2 cellular contexts compared by ENCODE assay signal in the genomic region with DNA sequence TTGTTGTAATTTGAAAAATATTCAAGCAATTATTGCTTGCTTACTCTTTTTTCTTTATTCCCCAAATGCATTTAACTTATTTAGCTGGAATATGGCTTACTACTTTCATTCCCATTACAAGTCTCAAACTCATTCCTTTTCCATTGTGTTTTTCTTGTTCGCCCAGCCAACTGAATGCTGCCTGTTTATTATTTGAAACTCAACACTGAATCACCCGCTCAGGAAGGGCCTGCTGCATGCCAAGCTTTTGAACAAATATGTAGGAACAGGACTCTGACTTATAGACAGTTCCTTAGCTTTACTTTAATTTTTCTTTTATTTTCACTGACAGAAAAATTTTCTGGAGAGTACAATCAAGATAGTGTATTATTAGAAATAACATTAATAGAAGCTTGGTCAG.
TF ChIP-seq lines count a peak whose summit lies in the region.

No MANE protein-coding gene starts in this region.

TF ChIP-seq in GM23338, 12 proteins besides CTCF, POLR2A, EP300 and RAD21:
- TF ChIP-seq STAT1 (IDR thresholded peaks at IDR 0.05; ENCODE audit: unreplicated experiment) (no peak), ZNF331 (CRISPR knock-in tag; IDR thresholded peaks at IDR 0.05; ENCODE audit: low read depth) (no peak), JUNB (IDR thresholded peaks at IDR 0.05; ENCODE audit: unreplicated experiment) (no peak)
- TF ChIP-seq, protein P1, sequence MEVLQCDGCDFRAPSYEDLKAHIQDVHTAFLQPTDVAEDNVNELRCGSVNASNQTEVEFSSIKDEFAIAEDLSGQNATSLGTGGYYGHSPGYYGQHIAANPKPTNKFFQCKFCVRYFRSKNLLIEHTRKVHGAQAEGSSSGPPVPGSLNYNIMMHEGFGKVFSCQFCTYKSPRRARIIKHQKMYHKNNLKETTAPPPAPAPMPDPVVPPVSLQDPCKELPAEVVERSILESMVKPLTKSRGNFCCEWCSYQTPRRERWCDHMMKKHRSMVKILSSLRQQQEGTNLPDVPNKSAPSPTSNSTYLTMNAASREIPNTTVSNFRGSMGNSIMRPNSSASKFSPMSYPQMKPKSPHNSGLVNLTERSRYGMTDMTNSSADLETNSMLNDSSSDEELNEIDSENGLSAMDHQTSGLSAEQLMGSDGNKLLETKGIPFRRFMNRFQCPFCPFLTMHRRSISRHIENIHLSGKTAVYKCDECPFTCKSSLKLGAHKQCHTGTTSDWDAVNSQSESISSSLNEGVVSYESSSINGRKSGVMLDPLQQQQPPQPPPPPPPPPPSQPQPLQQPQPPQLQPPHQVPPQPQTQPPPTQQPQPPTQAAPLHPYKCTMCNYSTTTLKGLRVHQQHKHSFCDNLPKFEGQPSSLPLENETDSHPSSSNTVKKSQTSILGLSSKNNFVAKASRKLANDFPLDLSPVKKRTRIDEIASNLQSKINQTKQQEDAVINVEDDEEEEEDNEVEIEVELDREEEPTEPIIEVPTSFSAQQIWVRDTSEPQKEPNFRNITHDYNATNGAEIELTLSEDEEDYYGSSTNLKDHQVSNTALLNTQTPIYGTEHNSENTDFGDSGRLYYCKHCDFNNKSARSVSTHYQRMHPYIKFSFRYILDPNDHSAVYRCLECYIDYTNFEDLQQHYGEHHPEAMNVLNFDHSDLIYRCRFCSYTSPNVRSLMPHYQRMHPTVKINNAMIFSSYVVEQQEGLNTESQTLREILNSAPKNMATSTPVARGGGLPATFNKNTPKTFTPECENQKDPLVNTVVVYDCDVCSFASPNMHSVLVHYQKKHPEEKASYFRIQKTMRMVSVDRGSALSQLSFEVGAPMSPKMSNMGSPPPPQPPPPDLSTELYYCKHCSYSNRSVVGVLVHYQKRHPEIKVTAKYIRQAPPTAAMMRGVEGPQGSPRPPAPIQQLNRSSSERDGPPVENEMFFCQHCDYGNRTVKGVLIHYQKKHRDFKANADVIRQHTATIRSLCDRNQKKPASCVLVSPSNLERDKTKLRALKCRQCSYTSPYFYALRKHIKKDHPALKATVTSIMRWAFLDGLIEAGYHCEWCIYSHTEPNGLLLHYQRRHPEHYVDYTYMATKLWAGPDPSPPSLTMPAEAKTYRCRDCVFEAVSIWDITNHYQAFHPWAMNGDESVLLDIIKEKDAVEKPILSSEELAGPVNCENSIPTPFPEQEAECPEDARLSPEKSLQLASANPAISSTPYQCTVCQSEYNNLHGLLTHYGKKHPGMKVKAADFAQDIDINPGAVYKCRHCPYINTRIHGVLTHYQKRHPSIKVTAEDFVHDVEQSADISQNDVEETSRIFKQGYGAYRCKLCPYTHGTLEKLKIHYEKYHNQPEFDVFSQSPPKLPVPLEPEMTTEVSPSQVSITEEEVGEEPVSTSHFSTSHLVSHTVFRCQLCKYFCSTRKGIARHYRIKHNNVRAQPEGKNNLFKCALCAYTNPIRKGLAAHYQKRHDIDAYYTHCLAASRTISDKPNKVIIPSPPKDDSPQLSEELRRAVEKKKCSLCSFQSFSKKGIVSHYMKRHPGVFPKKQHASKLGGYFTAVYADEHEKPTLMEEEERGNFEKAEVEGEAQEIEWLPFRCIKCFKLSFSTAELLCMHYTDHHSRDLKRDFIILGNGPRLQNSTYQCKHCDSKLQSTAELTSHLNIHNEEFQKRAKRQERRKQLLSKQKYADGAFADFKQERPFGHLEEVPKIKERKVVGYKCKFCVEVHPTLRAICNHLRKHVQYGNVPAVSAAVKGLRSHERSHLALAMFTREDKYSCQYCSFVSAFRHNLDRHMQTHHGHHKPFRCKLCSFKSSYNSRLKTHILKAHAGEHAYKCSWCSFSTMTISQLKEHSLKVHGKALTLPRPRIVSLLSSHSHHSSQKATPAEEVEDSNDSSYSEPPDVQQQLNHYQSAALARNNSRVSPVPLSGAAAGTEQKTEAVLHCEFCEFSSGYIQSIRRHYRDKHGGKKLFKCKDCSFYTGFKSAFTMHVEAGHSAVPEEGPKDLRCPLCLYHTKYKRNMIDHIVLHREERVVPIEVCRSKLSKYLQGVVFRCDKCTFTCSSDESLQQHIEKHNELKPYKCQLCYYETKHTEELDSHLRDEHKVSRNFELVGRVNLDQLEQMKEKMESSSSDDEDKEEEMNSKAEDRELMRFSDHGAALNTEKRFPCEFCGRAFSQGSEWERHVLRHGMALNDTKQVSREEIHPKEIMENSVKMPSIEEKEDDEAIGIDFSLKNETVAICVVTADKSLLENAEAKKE (CRISPR knock-in tag; IDR thresholded peaks at IDR 0.05) = no peak
- TF ChIP-seq, protein P2, sequence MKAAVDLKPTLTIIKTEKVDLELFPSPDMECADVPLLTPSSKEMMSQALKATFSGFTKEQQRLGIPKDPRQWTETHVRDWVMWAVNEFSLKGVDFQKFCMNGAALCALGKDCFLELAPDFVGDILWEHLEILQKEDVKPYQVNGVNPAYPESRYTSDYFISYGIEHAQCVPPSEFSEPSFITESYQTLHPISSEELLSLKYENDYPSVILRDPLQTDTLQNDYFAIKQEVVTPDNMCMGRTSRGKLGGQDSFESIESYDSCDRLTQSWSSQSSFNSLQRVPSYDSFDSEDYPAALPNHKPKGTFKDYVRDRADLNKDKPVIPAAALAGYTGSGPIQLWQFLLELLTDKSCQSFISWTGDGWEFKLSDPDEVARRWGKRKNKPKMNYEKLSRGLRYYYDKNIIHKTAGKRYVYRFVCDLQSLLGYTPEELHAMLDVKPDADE (IDR thresholded peaks at IDR 0.05) = no peak

TF ChIP-seq in SK-N-SH, 30 proteins besides CTCF, POLR2A, EP300 and RAD21:
- TF ChIP-seq RXRA (IDR thresholded peaks at IDR 0.05; ENCODE audit: borderline replicate concordance, low read depth) (no peak), ELF1 (IDR thresholded peaks at IDR 0.05) (no peak), MXI1 (IDR thresholded peaks at IDR 0.05; ENCODE audit: low read depth, low read length) (no peak), EZH2phosphoT487 (IDR thresholded peaks at IDR 0.05; ENCODE audit: borderline replicate concordance, low read depth) (no peak), NRF1 (IDR thresholded peaks at IDR 0.05; ENCODE audit: low read depth, low read length) (no peak), GABPA (IDR thresholded peaks at IDR 0.05; ENCODE audit: low read depth) (no peak), MEF2A (IDR thresholded peaks at IDR 0.05; ENCODE audit: borderline replicate concordance, low read depth) (no peak), GATA2 (CRISPR knock-in tag; IDR thresholded peaks at IDR 0.05) (no peak), RFX5 (IDR thresholded peaks at IDR 0.05; ENCODE audit: low read length) (no peak), SIN3A (IDR thresholded peaks at IDR 0.05; ENCODE audit: borderline replicate concordance, low read depth, low read length) (0 out of 2 replicates have a peak, but pooled peaks have one; percentile 42), JUND (IDR thresholded peaks at IDR 0.05) (peak; percentile 41; the same call in 1 of the 2 replicates), FOSL2 (IDR thresholded peaks at IDR 0.05; ENCODE audit: borderline replicate concordance, low read depth) (peak; percentile 49; the same call in 1 of the 2 replicates), TCF12 (IDR thresholded peaks at IDR 0.05) (peak; percentile 85), FOXM1 (IDR thresholded peaks at IDR 0.05; ENCODE audit: low read depth) (peak; percentile 76), TAF1 (IDR thresholded peaks at IDR 0.05; ENCODE audit: borderline replicate concordance, low read depth, low read length) (no peak), CHD2 (IDR thresholded peaks at IDR 0.05; ENCODE audit: low read length, partially characterized antibody) (no peak), YY1 (IDR thresholded peaks at IDR 0.05; ENCODE audit: low read depth) (no peak), NFIC (IDR thresholded peaks at IDR 0.05; ENCODE audit: borderline replicate concordance) (peak; percentile 74), FOXJ3 (CRISPR knock-in tag; IDR thresholded peaks at IDR 0.05) (no peak), TEAD4 (IDR thresholded peaks at IDR 0.05; ENCODE audit: borderline replicate concordance, insufficient read depth) (peak; percentile 57; the same call in 1 of the 2 replicates), RCOR1 (IDR thresholded peaks at IDR 0.05; ENCODE audit: low read length) (no peak), SMC3 (IDR thresholded peaks at IDR 0.05; ENCODE audit: low read depth, low read length) (no peak), POLR2AphosphoS5 (IDR thresholded peaks at IDR 0.05; ENCODE audit: low read depth, low read length) (no peak; the same call in 1 of the 2 replicates)
- TF ChIP-seq, protein P3, sequence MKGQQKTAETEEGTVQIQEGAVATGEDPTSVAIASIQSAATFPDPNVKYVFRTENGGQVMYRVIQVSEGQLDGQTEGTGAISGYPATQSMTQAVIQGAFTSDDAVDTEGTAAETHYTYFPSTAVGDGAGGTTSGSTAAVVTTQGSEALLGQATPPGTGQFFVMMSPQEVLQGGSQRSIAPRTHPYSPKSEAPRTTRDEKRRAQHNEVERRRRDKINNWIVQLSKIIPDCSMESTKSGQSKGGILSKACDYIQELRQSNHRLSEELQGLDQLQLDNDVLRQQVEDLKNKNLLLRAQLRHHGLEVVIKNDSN (IDR thresholded peaks at IDR 0.05; ENCODE audit: borderline replicate concordance, low read depth) = no peak
- TF ChIP-seq, protein P4, sequence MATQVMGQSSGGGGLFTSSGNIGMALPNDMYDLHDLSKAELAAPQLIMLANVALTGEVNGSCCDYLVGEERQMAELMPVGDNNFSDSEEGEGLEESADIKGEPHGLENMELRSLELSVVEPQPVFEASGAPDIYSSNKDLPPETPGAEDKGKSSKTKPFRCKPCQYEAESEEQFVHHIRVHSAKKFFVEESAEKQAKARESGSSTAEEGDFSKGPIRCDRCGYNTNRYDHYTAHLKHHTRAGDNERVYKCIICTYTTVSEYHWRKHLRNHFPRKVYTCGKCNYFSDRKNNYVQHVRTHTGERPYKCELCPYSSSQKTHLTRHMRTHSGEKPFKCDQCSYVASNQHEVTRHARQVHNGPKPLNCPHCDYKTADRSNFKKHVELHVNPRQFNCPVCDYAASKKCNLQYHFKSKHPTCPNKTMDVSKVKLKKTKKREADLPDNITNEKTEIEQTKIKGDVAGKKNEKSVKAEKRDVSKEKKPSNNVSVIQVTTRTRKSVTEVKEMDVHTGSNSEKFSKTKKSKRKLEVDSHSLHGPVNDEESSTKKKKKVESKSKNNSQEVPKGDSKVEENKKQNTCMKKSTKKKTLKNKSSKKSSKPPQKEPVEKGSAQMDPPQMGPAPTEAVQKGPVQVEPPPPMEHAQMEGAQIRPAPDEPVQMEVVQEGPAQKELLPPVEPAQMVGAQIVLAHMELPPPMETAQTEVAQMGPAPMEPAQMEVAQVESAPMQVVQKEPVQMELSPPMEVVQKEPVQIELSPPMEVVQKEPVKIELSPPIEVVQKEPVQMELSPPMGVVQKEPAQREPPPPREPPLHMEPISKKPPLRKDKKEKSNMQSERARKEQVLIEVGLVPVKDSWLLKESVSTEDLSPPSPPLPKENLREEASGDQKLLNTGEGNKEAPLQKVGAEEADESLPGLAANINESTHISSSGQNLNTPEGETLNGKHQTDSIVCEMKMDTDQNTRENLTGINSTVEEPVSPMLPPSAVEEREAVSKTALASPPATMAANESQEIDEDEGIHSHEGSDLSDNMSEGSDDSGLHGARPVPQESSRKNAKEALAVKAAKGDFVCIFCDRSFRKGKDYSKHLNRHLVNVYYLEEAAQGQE (IDR thresholded peaks at IDR 0.05; ENCODE audit: low read depth, low read length) = no peak
- TF ChIP-seq, protein P5, sequence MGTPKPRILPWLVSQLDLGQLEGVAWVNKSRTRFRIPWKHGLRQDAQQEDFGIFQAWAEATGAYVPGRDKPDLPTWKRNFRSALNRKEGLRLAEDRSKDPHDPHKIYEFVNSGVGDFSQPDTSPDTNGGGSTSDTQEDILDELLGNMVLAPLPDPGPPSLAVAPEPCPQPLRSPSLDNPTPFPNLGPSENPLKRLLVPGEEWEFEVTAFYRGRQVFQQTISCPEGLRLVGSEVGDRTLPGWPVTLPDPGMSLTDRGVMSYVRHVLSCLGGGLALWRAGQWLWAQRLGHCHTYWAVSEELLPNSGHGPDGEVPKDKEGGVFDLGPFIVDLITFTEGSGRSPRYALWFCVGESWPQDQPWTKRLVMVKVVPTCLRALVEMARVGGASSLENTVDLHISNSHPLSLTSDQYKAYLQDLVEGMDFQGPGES (IDR thresholded peaks at IDR 0.05; ENCODE audit: low read depth, low read length) = no peak
- TF ChIP-seq, protein P6, sequence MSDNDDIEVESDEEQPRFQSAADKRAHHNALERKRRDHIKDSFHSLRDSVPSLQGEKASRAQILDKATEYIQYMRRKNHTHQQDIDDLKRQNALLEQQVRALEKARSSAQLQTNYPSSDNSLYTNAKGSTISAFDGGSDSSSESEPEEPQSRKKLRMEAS (IDR thresholded peaks at IDR 0.05; ENCODE audit: low read depth) = peak; percentile 47; the same call in 1 of the 2 replicates
- TF ChIP-seq, protein P7, sequence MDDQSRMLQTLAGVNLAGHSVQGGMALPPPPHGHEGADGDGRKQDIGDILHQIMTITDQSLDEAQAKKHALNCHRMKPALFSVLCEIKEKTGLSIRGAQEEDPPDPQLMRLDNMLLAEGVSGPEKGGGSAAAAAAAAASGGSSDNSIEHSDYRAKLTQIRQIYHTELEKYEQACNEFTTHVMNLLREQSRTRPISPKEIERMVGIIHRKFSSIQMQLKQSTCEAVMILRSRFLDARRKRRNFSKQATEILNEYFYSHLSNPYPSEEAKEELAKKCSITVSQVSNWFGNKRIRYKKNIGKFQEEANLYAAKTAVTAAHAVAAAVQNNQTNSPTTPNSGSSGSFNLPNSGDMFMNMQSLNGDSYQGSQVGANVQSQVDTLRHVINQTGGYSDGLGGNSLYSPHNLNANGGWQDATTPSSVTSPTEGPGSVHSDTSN (IDR thresholded peaks at IDR 0.05) = peak; percentile 64
- TF ChIP-seq, protein P8, sequence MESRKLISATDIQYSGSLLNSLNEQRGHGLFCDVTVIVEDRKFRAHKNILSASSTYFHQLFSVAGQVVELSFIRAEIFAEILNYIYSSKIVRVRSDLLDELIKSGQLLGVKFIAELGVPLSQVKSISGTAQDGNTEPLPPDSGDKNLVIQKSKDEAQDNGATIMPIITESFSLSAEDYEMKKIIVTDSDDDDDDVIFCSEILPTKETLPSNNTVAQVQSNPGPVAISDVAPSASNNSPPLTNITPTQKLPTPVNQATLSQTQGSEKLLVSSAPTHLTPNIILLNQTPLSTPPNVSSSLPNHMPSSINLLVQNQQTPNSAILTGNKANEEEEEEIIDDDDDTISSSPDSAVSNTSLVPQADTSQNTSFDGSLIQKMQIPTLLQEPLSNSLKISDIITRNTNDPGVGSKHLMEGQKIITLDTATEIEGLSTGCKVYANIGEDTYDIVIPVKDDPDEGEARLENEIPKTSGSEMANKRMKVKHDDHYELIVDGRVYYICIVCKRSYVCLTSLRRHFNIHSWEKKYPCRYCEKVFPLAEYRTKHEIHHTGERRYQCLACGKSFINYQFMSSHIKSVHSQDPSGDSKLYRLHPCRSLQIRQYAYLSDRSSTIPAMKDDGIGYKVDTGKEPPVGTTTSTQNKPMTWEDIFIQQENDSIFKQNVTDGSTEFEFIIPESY (IDR thresholded peaks at IDR 0.05; ENCODE audit: borderline replicate concordance, low read depth) = no peak
- TF ChIP-seq, protein P9, sequence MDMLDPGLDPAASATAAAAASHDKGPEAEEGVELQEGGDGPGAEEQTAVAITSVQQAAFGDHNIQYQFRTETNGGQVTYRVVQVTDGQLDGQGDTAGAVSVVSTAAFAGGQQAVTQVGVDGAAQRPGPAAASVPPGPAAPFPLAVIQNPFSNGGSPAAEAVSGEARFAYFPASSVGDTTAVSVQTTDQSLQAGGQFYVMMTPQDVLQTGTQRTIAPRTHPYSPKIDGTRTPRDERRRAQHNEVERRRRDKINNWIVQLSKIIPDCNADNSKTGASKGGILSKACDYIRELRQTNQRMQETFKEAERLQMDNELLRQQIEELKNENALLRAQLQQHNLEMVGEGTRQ (IDR thresholded peaks at IDR 0.05; ENCODE audit: borderline replicate concordance, low read depth, low read length) = no peak
